14 cellular contexts compared by ENCODE assay signal in genomic region chr1:11045428-11046269, GRCh38. TPM values are rescaled to one million over a fixed set of nuclear protein-coding genes. Genes with fewer than 3 reads are reported as not detected.
DNase-seq lines count a peak whose midpoint lies in the region; ATAC-seq and TF ChIP-seq lines count a peak whose summit lies in the region.
"Had no signal": no experiment of that assay in that cellular context is flagged by ENCODE, and none has a peak within 500 bp of the region (broad histone marks: within the 10 kb centered on the region; RNA-seq: fewer than 3 reads in every experiment).

No MANE protein-coding gene starts in this region.

- no peaks in the 10 kb centered on the region for H3K9me3 Mint-ChIP-seq in stimulated activated naive CD8-positive, alpha-beta T cell treated with anti-CD3 and anti-CD28 coated beads, Interleukin-15, amount 100 ng/mL, for 72 hours
- H3K9me3 Mint-ChIP-seq: HFFc6, type B pancreatic cell had no signal

- no peaks in the 10 kb centered on the region for H3K27me3 Mint-ChIP-seq in stimulated activated naive CD8-positive, alpha-beta T cell treated with anti-CD3 and anti-CD28 coated beads, Interleukin-15, amount 100 ng/mL, for 72 hours
- H3K27me3 Mint-ChIP-seq: type B pancreatic cell had no signal

- no peak overlapping the region for H3K27ac ChIP-seq in gastroesophageal sphincter
- H3K27ac ChIP-seq: ovary, SJCRH30 had no signal

- TF ChIP-seq EP300 in gastroesophageal sphincter (IDR thresholded peaks at IDR 0.05), result no peak

- H3K4me3 Mint-ChIP-seq in stimulated activated naive CD8-positive, alpha-beta T cell treated with anti-CD3 and anti-CD28 coated beads, Interleukin-15, amount 100 ng/mL, for 72 hours, result no peak overlapping the region
- H3K4me3 Mint-ChIP-seq: HFFc6, type B pancreatic cell had no signal

- no peak overlapping the region for H3K4me3 ChIP-seq in gastroesophageal sphincter
- H3K4me3 ChIP-seq: ovary, SJCRH30 had no signal

- no peak for TF ChIP-seq POLR2A in gastroesophageal sphincter (IDR thresholded peaks at IDR 0.05)

- H3K4me1 Mint-ChIP-seq in stimulated activated naive CD8-positive, alpha-beta T cell treated with anti-CD3 and anti-CD28 coated beads, Interleukin-15, amount 100 ng/mL, for 72 hours, result no peaks in the 10 kb centered on the region

- WGBS in gastroesophageal sphincter (ENCODE audit: low coverage in 1 of 2), 2 donors, result 36 to 58% methylated on average over 5 to 13 of the region's 32 CpGs

- H3K36me3 ChIP-seq in gastroesophageal sphincter, result no peaks in the 10 kb centered on the region
- H3K36me3 ChIP-seq: ovary, SJCRH30 had no signal

- TF ChIP-seq CTCF in gastroesophageal sphincter (IDR thresholded peaks at IDR 0.05), result no peak

- H3K27ac Mint-ChIP-seq in stimulated activated naive CD8-positive, alpha-beta T cell treated with anti-CD3 and anti-CD28 coated beads, Interleukin-15, amount 100 ng/mL, for 72 hours, result peak overlapping the region in 1 of 2 donors; percentile 6
- H3K27ac Mint-ChIP-seq: HFFc6, type B pancreatic cell had no signal

- H3K9me3 ChIP-seq in gastroesophageal sphincter, result no peaks in the 10 kb centered on the region
- H3K9me3 ChIP-seq: ovary, SJCRH30 had no signal

- no peak for DNase-seq in stimulated activated naive CD8-positive, alpha-beta T cell treated with anti-CD3 and anti-CD28 coated beads, Interleukin-15, amount 100 ng/mL, for 72 hours
- no peak for DNase-seq in stimulated activated naive CD8-positive, alpha-beta T cell treated with anti-CD3 and anti-CD28 coated beads, Interleukin-15, Interleukin-2, amounts not matched to agents 100 U/mL and 50 U/mL, for 24 hours
- peak; percentile 71 for DNase-seq in islet precursor cell
- no peak for DNase-seq in glomerular visceral epithelial cell (ENCODE audit: extremely low spot score)
- DNase-seq: activated gamma-delta T cell, Calu3, dermis blood vessel endothelial cell, HFFc6 had no signal

- H3K4me1 ChIP-seq in gastroesophageal sphincter, result no peaks in the 10 kb centered on the region

- peaks cover 8% of the 10 kb centered on the region for H3K27me3 ChIP-seq in gastroesophageal sphincter
- H3K27me3 ChIP-seq: ovary, SJCRH30 had no signal

- peak; percentile 21 for ATAC-seq in stimulated activated naive CD8-positive, alpha-beta T cell treated with anti-CD3 and anti-CD28 coated beads, Interleukin-15, amount 100 ng/mL, for 72 hours
- ATAC-seq in stimulated activated naive CD8-positive, alpha-beta T cell treated with anti-CD3 and anti-CD28 coated beads, Interleukin-15, Interleukin-2, amounts not matched to agents 100 U/mL and 50 U/mL, for 24 hours, result no peak
- ATAC-seq in gastroesophageal sphincter, result no peak
- ATAC-seq in HG03432 (IDR thresholded peaks at IDR 0.05; ENCODE audit: unreplicated experiment), result no peak

RNA-seq across cellular contexts. Expression of gene MASP2, which starts 1.4 kb away (rescaled TPM):
- total RNA-seq in gastroesophageal sphincter, result under 1 TPM in 1 of 4 donors, not detected in 3; 0.13 TPM
- total RNA-seq: Calu3, dermis blood vessel endothelial cell, fibroblast of lung had no signal

RNA-seq across cellular contexts. Expression of gene SRM, which starts 14.2 kb away (rescaled TPM):
- total RNA-seq in gastroesophageal sphincter, result 10 to 100 TPM; 29.3 to 54.0 (median 34.1) TPM

RNA-seq across cellular contexts. Expression of gene TARDBP, which starts 33.2 kb away (rescaled TPM):
- total RNA-seq in gastroesophageal sphincter, result 100 to 1,000 TPM in 3 of 4 donors, 10 to 100 TPM in 1; 60.3 to 170 (median 112) TPM

RNA-seq across cellular contexts. Expression of gene EXOSC10, which starts 54.0 kb away (rescaled TPM):
- 10 to 100 TPM; 39.3 to 56.2 (median 41.0) TPM for total RNA-seq in gastroesophageal sphincter
